6 cellular contexts compared by ENCODE assay signal in genomic region chr5:171116711-171117110, GRCh38.
"Had no signal": no experiment of that assay in that cellular context is flagged by ENCODE, and none has a peak within 500 bp of the region (broad histone marks: within the 10 kb centered on the region; RNA-seq: fewer than 3 reads in every experiment).

No MANE protein-coding gene starts in this region.

- H3K27ac ChIP-seq: GM23248 had no signal

- H3K4me3 ChIP-seq: GM23248, K562 had no signal

- H3K9ac ChIP-seq: GM23248 had no signal

- ATAC-seq: K562 had no signal

- DNase-seq: GM23248, H9, HCEC 1CT, IMR-90, KG1 had no signal

- H2AFZ ChIP-seq: GM23248 had no signal
